Comparison of ENCODE assay signal across 13 cellular contexts in genomic region chr1:31855038-31855845, GRCh38. TPM values are rescaled to one million over a fixed set of nuclear protein-coding genes. Genes with fewer than 3 reads are reported as not detected.
DNase-seq lines count a peak whose midpoint lies in the region; ATAC-seq, FAIRE-seq and TF ChIP-seq lines count a peak whose summit lies in the region.
"Had no signal": no experiment of that assay in that cellular context is flagged by ENCODE, and none has a peak within 500 bp of the region (broad histone marks: within the 10 kb centered on the region; RNA-seq: fewer than 3 reads in every experiment).

No MANE protein-coding gene starts in this region.

- H3K4me3 Mint-ChIP-seq in activated T-cell treated with anti-CD3 and anti-CD28 coated beads, Interleukin-2, amount 50 U/mL, for 72 hours: no peak overlapping the region
- no peak overlapping the region for H3K4me3 Mint-ChIP-seq in T-helper 2 cell treated with Interferon-gamma antibody and Interleukin-4, amounts not matched to agents 5 μg/mL and 100 μg/mL, for 36 hours
- H3K4me3 Mint-ChIP-seq: naive B cell had no signal

- no peaks in the 10 kb centered on the region for H3K4me1 Mint-ChIP-seq in activated T-cell treated with anti-CD3 and anti-CD28 coated beads, Interleukin-2, amount 50 U/mL, for 72 hours (ENCODE audit: low read depth)
- H3K4me1 Mint-ChIP-seq in T-helper 2 cell treated with Interferon-gamma antibody and Interleukin-4, amounts not matched to agents 5 μg/mL and 100 μg/mL, for 36 hours (ENCODE audit: low read depth): no peaks in the 10 kb centered on the region
- H3K4me1 Mint-ChIP-seq: naive B cell had no signal

- ATAC-seq in activated T-cell treated with anti-CD3 and anti-CD28 coated beads, Interleukin-2, amount 50 U/mL, for 72 hours (replicated peaks in 1 of 2): peak; percentile 45 to 47

- no peaks in the 10 kb centered on the region for H3K27me3 ChIP-seq in small intestine (ENCODE audit: control insufficient read depth in 2 of 2, insufficient read depth in 2 of 2, low read length in 2 of 2)
- H3K27me3 ChIP-seq in ovary: no peaks in the 10 kb centered on the region
- H3K27me3 ChIP-seq: BLaER1 treated with 17β-estradiol and CSF1 and Interleukin-3, amounts not matched to agents 10 nM and 100 nM; cardiac muscle cell had no signal

- no peaks in the 10 kb centered on the region for H3K9me3 Mint-ChIP-seq in activated T-cell treated with anti-CD3 and anti-CD28 coated beads, Interleukin-2, amount 50 U/mL, for 72 hours
- H3K9me3 Mint-ChIP-seq in T-helper 2 cell treated with Interferon-gamma antibody and Interleukin-4, amounts not matched to agents 5 μg/mL and 100 μg/mL, for 36 hours: no peaks in the 10 kb centered on the region
- H3K9me3 Mint-ChIP-seq: naive B cell had no signal

- no peak for TF ChIP-seq CTCF in epithelial cell of proximal tubule (conservative IDR thresholded peaks at IDR 0.05; ENCODE audit: low read depth, low read length)
- no peak for TF ChIP-seq CTCF in ovary (IDR thresholded peaks at IDR 0.05)

- no peak for TF ChIP-seq EP300 in ovary (IDR thresholded peaks at IDR 0.05)

- no peaks in the 10 kb centered on the region for H3K4me1 ChIP-seq in small intestine (ENCODE audit: control insufficient read depth in 2 of 2, insufficient read depth in 1 of 2, low read depth in 1 of 2, low read length in 1 of 2)
- no peaks in the 10 kb centered on the region for H3K4me1 ChIP-seq in ovary (ENCODE audit: insufficient read depth)
- H3K4me1 ChIP-seq: BLaER1 treated with 17β-estradiol and CSF1 and Interleukin-3, amounts not matched to agents 10 nM and 100 nM had no signal

- intact Hi-C loops in ovary (cut with DNase I): loop anchor here in 1 of 4 donors (5.0 kb wide), 1 partner anchor 118 kb away; no protein-coding TSS in a partner anchor

- H3K4me3 ChIP-seq in epithelial cell of proximal tubule (ENCODE audit: low read depth, low read length): no peak overlapping the region
- H3K4me3 ChIP-seq in small intestine (ENCODE audit: low read depth in 1 of 2, low read length in 2 of 2): no peak overlapping the region
- H3K4me3 ChIP-seq in ovary: no peak overlapping the region
- H3K4me3 ChIP-seq: BLaER1 treated with 17β-estradiol and CSF1 and Interleukin-3, amounts not matched to agents 10 nM and 100 nM; cardiac muscle cell had no signal

- H3K36me3 ChIP-seq in small intestine (ENCODE audit: control insufficient read depth in 2 of 2, insufficient read depth in 2 of 2, low read length in 2 of 2) (no peaks in the 10 kb centered on the region), ovary (no peaks in the 10 kb centered on the region)
- H3K36me3 ChIP-seq: BLaER1 treated with 17β-estradiol and CSF1 and Interleukin-3, amounts not matched to agents 10 nM and 100 nM; cardiac muscle cell had no signal

- no peak overlapping the region for H3K27ac Mint-ChIP-seq in activated T-cell treated with anti-CD3 and anti-CD28 coated beads, Interleukin-2, amount 50 U/mL, for 72 hours
- no peak overlapping the region for H3K27ac Mint-ChIP-seq in T-helper 2 cell treated with Interferon-gamma antibody and Interleukin-4, amounts not matched to agents 5 μg/mL and 100 μg/mL, for 36 hours
- H3K27ac Mint-ChIP-seq: naive B cell had no signal

- no peaks in the 10 kb centered on the region for H3K27me3 Mint-ChIP-seq in activated T-cell treated with anti-CD3 and anti-CD28 coated beads, Interleukin-2, amount 50 U/mL, for 72 hours (ENCODE audit: low read depth)
- H3K27me3 Mint-ChIP-seq in T-helper 2 cell treated with Interferon-gamma antibody and Interleukin-4, amounts not matched to agents 5 μg/mL and 100 μg/mL, for 36 hours (ENCODE audit: low read depth): no peaks in the 10 kb centered on the region
- H3K27me3 Mint-ChIP-seq: naive B cell had no signal

- no peak for TF ChIP-seq POLR2A in ovary (IDR thresholded peaks at IDR 0.05)

- H3K9me3 ChIP-seq in small intestine (ENCODE audit: control insufficient read depth, low read depth) (no peaks in the 10 kb centered on the region), ovary (no peaks in the 10 kb centered on the region)
- H3K9me3 ChIP-seq: BLaER1 treated with 17β-estradiol and CSF1 and Interleukin-3, amounts not matched to agents 10 nM and 100 nM had no signal

- FAIRE-seq in small intestine (lab: Jason Lieb, UNC): no peak

- no peak for DNase-seq in activated T-cell treated with anti-CD3 and anti-CD28 coated beads, Interleukin-2, amount 50 U/mL, for 72 hours
- DNase-seq in activated T-cell treated with anti-CD3 and anti-CD28 coated beads for 4 hours (no peak), NCI-H226 (peak; percentile 51), epithelial cell of proximal tubule (ENCODE audit: low read depth) (peak; percentile 40), small intestine (peak; percentile 59), D341Med (ENCODE audit: low spot score) (no peak), ovary (no peak)
- DNase-seq in T-helper 2 cell treated with Interferon-gamma antibody and Interleukin-4, amounts not matched to agents 5 μg/mL and 100 μg/mL, for 36 hours (ENCODE audit: low spot score): no peak
- DNase-seq: naive B cell, NCI-H1092 treated with DMSO at 0.1 percent for 48 hours, substantia nigra had no signal

- H3K36me3 Mint-ChIP-seq in activated T-cell treated with anti-CD3 and anti-CD28 coated beads, Interleukin-2, amount 50 U/mL, for 72 hours (ENCODE audit: insufficient read depth in 2 of 2): no peaks in the 10 kb centered on the region
- H3K36me3 Mint-ChIP-seq in T-helper 2 cell treated with Interferon-gamma antibody and Interleukin-4, amounts not matched to agents 5 μg/mL and 100 μg/mL, for 36 hours (ENCODE audit: low read depth): no peaks in the 10 kb centered on the region
- H3K36me3 Mint-ChIP-seq: naive B cell had no signal

- H3K27ac ChIP-seq in small intestine (ENCODE audit: low read depth in 1 of 2, low read length in 1 of 2) (no peak overlapping the region), ovary (no peak overlapping the region)
- H3K27ac ChIP-seq: BLaER1 treated with 17β-estradiol and CSF1 and Interleukin-3, amounts not matched to agents 10 nM and 100 nM; cardiac muscle cell had no signal

- 71 to 80% (median 77%) methylated on average over 12 of the region's 12 CpGs for WGBS in small intestine, 3 donors
- 84 to 86% (median 85%) methylated on average over 12 of the region's 12 CpGs for WGBS in ovary, 3 donors

RNA-seq across cellular contexts. Expression of gene SPOCD1, which starts 39.4 kb away (rescaled TPM):
- 1 to 10 TPM in 1 of 2 donors, under 1 TPM in 1; 0.74 to 1.0 TPM for total RNA-seq in activated T-cell treated with anti-CD3 and anti-CD28 coated beads, Interleukin-2, amount 50 U/mL, for 72 hours
- 9.4 and 18.4 TPM in 2 replicates for total RNA-seq in epithelial cell of proximal tubule
- polyA plus RNA-seq in small intestine: 1 to 10 TPM in 1 of 3 donors, under 1 TPM in 1, not detected in 1; 0.81 to 1.1 TPM
- total RNA-seq in ovary: 1 to 10 TPM in 2 of 7 donors, under 1 TPM in 4, not detected in 1; 0.15 to 1.7 (median 0.54) TPM
- under 1 TPM; 0.30 to 0.42 TPM for polyA plus RNA-seq in ovary

Comparison
In these comparisons a context has a peak if more than half of its experiments do, and no peak if none do; other contexts are left out.
1. DNase-seq: peak in NCI-H226 (single experiment), epithelial cell of proximal tubule (single experiment) and small intestine (single experiment); none in activated T-cell treated with anti-CD3 and anti-CD28 coated beads, Interleukin-2, amount 50 U/mL, for 72 hours (0 of 2), activated T-cell treated with anti-CD3 and anti-CD28 coated beads for 4 hours (single experiment), D341Med (single experiment), ovary (0 of 5) and T-helper 2 cell treated with Interferon-gamma antibody and Interleukin-4, amounts not matched to agents 5 μg/mL and 100 μg/mL, for 36 hours (single experiment).